In genomic region chrX:1681439-1681838, GRCh38 we compare ENCODE assay signal across 1 cellular context.
TF ChIP-seq lines count a peak whose summit lies in the region.

No MANE protein-coding gene starts in this region.

TF ChIP-seq in HEK293, 187 proteins besides CTCF, POLR2A, EP300 and RAD21 (continued from another document):
- no peak for TF ChIP-seq ZFHX2 (tag by site-specific recombination; conservative IDR thresholded peaks at IDR 0.05)
- TF ChIP-seq ZNF366 (tag by site-specific recombination; conservative IDR thresholded peaks at IDR 0.05), result peak; percentile 33; the same call in 1 of the 2 replicates
- TF ChIP-seq ZBTB7A (tag by site-specific recombination; IDR thresholded peaks at IDR 0.05; ENCODE audit: low read depth), result no peak
- TF ChIP-seq ZNF785 (tag by site-specific recombination; IDR thresholded peaks at IDR 0.05), result no peak
- no peak for TF ChIP-seq ZSCAN5A (tag by site-specific recombination; IDR thresholded peaks at IDR 0.05)
- no peak for TF ChIP-seq ZNF280D (tag by site-specific recombination; IDR thresholded peaks at IDR 0.05)
- TF ChIP-seq ZNF138 (tag by site-specific recombination; IDR thresholded peaks at IDR 0.05; ENCODE audit: borderline replicate concordance), result no peak
- peak; percentile 95 for TF ChIP-seq ZNF596 (tag by site-specific recombination; IDR thresholded peaks at IDR 0.05)
- no peak for TF ChIP-seq ZNF629 (tag by site-specific recombination; IDR thresholded peaks at IDR 0.05)
- TF ChIP-seq PRDM1 (tag by site-specific recombination; IDR thresholded peaks at IDR 0.05), result peak; percentile 62; the same call in 1 of the 2 replicates
- no peak for TF ChIP-seq ZNF48 (tag by site-specific recombination; IDR thresholded peaks at IDR 0.05)
- TF ChIP-seq ZNF37A (tag by site-specific recombination; IDR thresholded peaks at IDR 0.05), result no peak
- TF ChIP-seq ZNF514 (tag by site-specific recombination; IDR thresholded peaks at IDR 0.05), result no peak
